Comparison of ENCODE assay signal across 8 cellular contexts in the genomic region with DNA sequence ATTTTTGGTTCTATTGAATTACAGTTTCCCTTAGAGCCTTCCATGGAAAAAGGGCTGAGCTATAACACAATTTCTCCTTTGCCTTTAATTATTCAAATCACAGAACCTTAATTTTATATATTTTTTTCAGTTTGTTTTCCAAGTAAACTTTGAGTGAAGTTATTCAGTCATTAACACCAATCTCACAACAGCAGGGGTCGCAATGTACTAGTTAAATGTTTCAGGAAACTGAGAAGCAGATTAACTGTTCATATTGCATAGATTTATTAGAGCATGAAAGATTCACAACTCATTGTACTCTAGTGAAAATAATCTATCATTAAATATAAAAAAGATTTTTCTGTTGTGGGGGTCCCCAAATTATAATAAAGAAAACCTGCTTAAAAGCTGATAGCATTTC.
DNase-seq lines count a peak whose midpoint lies in the region; ATAC-seq, FAIRE-seq and TF ChIP-seq lines count a peak whose summit lies in the region.

No MANE protein-coding gene starts in this region.

- no peak overlapping the region for H3K4me3 ChIP-seq in A549
- H3K4me3 ChIP-seq in GM12864 (ENCODE audit: low read depth, low read length): no peak overlapping the region
- no peak overlapping the region for H3K4me3 ChIP-seq in OCI-LY1 (ENCODE audit: low read depth, low read length, poor library complexity, severe bottlenecking)
- no peak overlapping the region for H3K4me3 ChIP-seq in tibial artery

- no peak for ATAC-seq in A549
- ATAC-seq in HG03159 (IDR thresholded peaks at IDR 0.05; ENCODE audit: unreplicated experiment): no peak

- TF ChIP-seq POLR2A in A549 (IDR thresholded peaks at IDR 0.05; ENCODE audit: low read length): no peak

- H4K20me1 ChIP-seq in OCI-LY1 (ENCODE audit: insufficient read depth, low read length): no peaks in the 10 kb centered on the region

- no peaks in the 10 kb centered on the region for H3K36me3 ChIP-seq in OCI-LY1 (ENCODE audit: insufficient read depth, low read length)
- H3K36me3 ChIP-seq in tibial artery: peaks cover 5 to 13% (median 10%) of the 10 kb centered on the region in 3 donors

- H3K79me2 ChIP-seq in OCI-LY1 (ENCODE audit: insufficient read depth, low read length): no peaks in the 10 kb centered on the region

- TF ChIP-seq CTCF in A549 (IDR thresholded peaks at IDR 0.05): peak; percentile 47
- TF ChIP-seq CTCF in GM12864 (IDR thresholded peaks at IDR 0.05; ENCODE audit: low read depth, low read length, missing control alignments): peak; percentile 22
- peak; percentile 61 for TF ChIP-seq CTCF in OCI-LY1 (IDR thresholded peaks at IDR 0.05; ENCODE audit: low read length)
- peak; percentile 32 to 55 for TF ChIP-seq CTCF in tibial artery (IDR thresholded peaks at IDR 0.05)

- peak in 1 of 2 experiments; percentile 54 for DNase-seq in A549 (ENCODE audit: low read depth in 1 of 2, low spot score in 1 of 2)
- DNase-seq in GM12864 (ENCODE audit: low read depth): peak; percentile 10
- DNase-seq in fibroblast of gingiva (ENCODE audit: low read depth): peak; percentile 62
- DNase-seq in tibial artery: peak in 1 of 2 donors; percentile 51
- no peak for DNase-seq in GF-D8 (lab: John Stamatoyannopoulos, UW)
- no peak for DNase-seq in occipital lobe (lab: John Stamatoyannopoulos, UW)

- no peak for TF ChIP-seq EP300 in A549 (IDR thresholded peaks at IDR 0.05)

- CTCF ChIA-PET in A549 (lab: Yijun Ruan, JAX): interaction anchor here (1.2 to 2.8 kb wide), 6 partner anchors 11 to 921 kb away, joined by 3 to 9 read pairs (median 4); partner anchors contain the start of gene KIFAP3

- WGBS in A549 (ENCODE audit: missing lambda C conversion rate): 16% methylated on average over 1 of the region's 1 CpG

- no peak overlapping the region for H2AFZ ChIP-seq in OCI-LY1 (ENCODE audit: low read length)

- no peak overlapping the region for H3K9ac ChIP-seq in OCI-LY1 (ENCODE audit: low read length)

- no peak overlapping the region for H3K27ac ChIP-seq in A549
- H3K27ac ChIP-seq in OCI-LY1 (ENCODE audit: low read depth, low read length, poor library complexity, severe bottlenecking): no peak overlapping the region
- no peak overlapping the region for H3K27ac ChIP-seq in tibial artery

- intact Hi-C loops in tibial artery (cut with DNase I; ENCODE audit: low total_unique reads): loop anchor here (10.0 kb wide), 2 partner anchors 54 to 754 kb away; no protein-coding TSS in a partner anchor

- H3F3A ChIP-seq in OCI-LY1 (ENCODE audit: insufficient read depth, low read length): no peaks in the 10 kb centered on the region

- H3K9me3 ChIP-seq in A549: no peaks in the 10 kb centered on the region
- no peaks in the 10 kb centered on the region for H3K9me3 ChIP-seq in OCI-LY1 (ENCODE audit: low read length)
- no peaks in the 10 kb centered on the region for H3K9me3 ChIP-seq in tibial artery

- H3K4me1 ChIP-seq in A549 (no peaks in the 10 kb centered on the region), OCI-LY1 (ENCODE audit: insufficient read depth, low read length, severe bottlenecking) (no peaks in the 10 kb centered on the region), tibial artery (no peaks in the 10 kb centered on the region)

- POLR2A ChIA-PET in A549 (lab: Yijun Ruan, JAX): no interaction called here

- H3K4me2 ChIP-seq in A549: no peak overlapping the region
- H3K4me2 ChIP-seq in OCI-LY1 (ENCODE audit: low read length): no peak overlapping the region

- peak; percentile 59 to 64 for TF ChIP-seq RAD21 in A549 (conservative IDR thresholded peaks at IDR 0.05 in 1 of 2, IDR thresholded peaks at IDR 0.05 in 1 of 2)

- no peaks in the 10 kb centered on the region for H3K9me2 ChIP-seq in OCI-LY1 (ENCODE audit: low read depth, low read length)

- H3K27me3 ChIP-seq in OCI-LY1 (ENCODE audit: insufficient read depth, low read length): no peaks in the 10 kb centered on the region
- no peaks in the 10 kb centered on the region for H3K27me3 ChIP-seq in tibial artery

- no peak for FAIRE-seq in A549 (lab: Jason Lieb, UNC)

TF ChIP-seq in A549, 52 proteins besides CTCF, POLR2A, EP300 and RAD21:
- TF ChIP-seq SMC3 (IDR thresholded peaks at IDR 0.05) (peak; percentile 55; the same call in 2 of the 3 replicates), HMGXB4 (CRISPR knock-in tag; IDR thresholded peaks at IDR 0.05; ENCODE audit: borderline replicate concordance) (no peak)
TF ChIP-seq in A549: peak in this region for 1.

Comparison
In these comparisons a context has a peak if more than half of its experiments do, and no peak if none do; other contexts are left out.
1. DNase-seq: peak in GM12864 (single experiment) and fibroblast of gingiva (single experiment); none in GF-D8 (single experiment) and occipital lobe (single experiment).
2. Peak in every context shown above with its lines, with median percentiles within 50 percentile points of each other: CTCF ChIP-seq.